Comparison of ENCODE assay signal across 8 cellular contexts in genomic region chr7:156032973-156033372, GRCh38.
"Had no signal": no experiment of that assay in that cellular context is flagged by ENCODE, and none has a peak within 500 bp of the region (broad histone marks: within the 10 kb centered on the region; RNA-seq: fewer than 3 reads in every experiment).

No MANE protein-coding gene starts in this region.

- DNase-seq: IMR-90, KBM-7, KG1 had no signal

- H3K36me3 Mint-ChIP-seq: IgD-negative memory B cell had no signal

- ATAC-seq: HepG2, K562 had no signal

- H3K27ac ChIP-seq: HL-60, KMS-11 had no signal

- H3K4me3 ChIP-seq: K562 had no signal
